30 cellular contexts compared by ENCODE assay signal in genomic region chr18:52869349-52869923, GRCh38.
"Had no signal": no experiment of that assay in that cellular context is flagged by ENCODE, and none has a peak within 500 bp of the region (broad histone marks: within the 10 kb centered on the region; RNA-seq: fewer than 3 reads in every experiment).

No MANE protein-coding gene starts in this region.

- H3K4me1 Mint-ChIP-seq: activated naive CD8-positive, alpha-beta T cell treated with anti-CD3 and anti-CD28 coated beads for 36 hours; activated T-helper 17 cell treated with anti-CD3 and anti-CD28 coated beads, Interleukin-2, amount 50 U/mL, for 72 hours had no signal

- H3K4me1 ChIP-seq: ascending aorta, breast epithelium had no signal

- H3K9me3 ChIP-seq: ascending aorta had no signal

- H3K9me3 Mint-ChIP-seq: activated naive CD8-positive, alpha-beta T cell treated with anti-CD3 and anti-CD28 coated beads for 36 hours had no signal

- H3K4me2 ChIP-seq: PC-9 had no signal

- H3K27me3 ChIP-seq: ascending aorta, breast epithelium had no signal

- H3K4me3 ChIP-seq: ascending aorta, breast epithelium, PC-9 had no signal

- H3K27ac ChIP-seq: ascending aorta, breast epithelium, PC-9, RWPE1, WERI-Rb-1 had no signal

- H3K27ac Mint-ChIP-seq: activated CD8-positive, alpha-beta T cell treated with anti-CD3 and anti-CD28 coated beads for 36 hours; activated naive CD8-positive, alpha-beta T cell treated with anti-CD3 and anti-CD28 coated beads for 36 hours; activated T-cell treated with anti-CD3 and anti-CD28 coated beads, Interleukin-2, amount 50 U/mL, for 72 hours; activated T-helper 17 cell treated with anti-CD3 and anti-CD28 coated beads, Interleukin-2, amount 50 U/mL, for 72 hours had no signal

- DNase-seq: activated CD4-positive, alpha-beta T cell treated with anti-CD3 and anti-CD28 coated beads for 1 hour; activated CD4-positive, alpha-beta T cell treated with anti-CD3 and anti-CD28 coated beads for 48 hours; activated CD4-positive, alpha-beta T cell treated with anti-CD3 and anti-CD28 coated beads, Interleukin-2, amount 50 U/mL, for 4 hours; activated CD4-positive, CD25-positive, alpha-beta regulatory T cell; activated CD8-positive, alpha-beta T cell treated with anti-CD3 and anti-CD28 coated beads for 36 hours; activated effector memory CD4-positive, alpha-beta T cell treated with anti-CD3 and anti-CD28 coated beads, Interleukin-2, amount 50 U/mL, for 16 hours; activated naive CD4-positive, alpha-beta T cell; activated naive CD4-positive, alpha-beta T cell treated with anti-CD3 and anti-CD28 coated beads, Interleukin-2, amount 50 U/mL, for 16 hours; activated naive CD8-positive, alpha-beta T cell treated with anti-CD3 and anti-CD28 coated beads for 36 hours; activated T-cell treated with anti-CD3 and anti-CD28 coated beads, Interleukin-2, amount 50 U/mL, for 1 hour; activated T-cell treated with anti-CD3 and anti-CD28 coated beads, Interleukin-2, amount 50 U/mL, for 72 hours; amniotic stem cell; Karpas-422; KBM-7; NCI-H1105; NCI-H1417 treated with DMSO at 0.1 percent for 48 hours; NCI-H1930; NCI-H2081 treated with DMSO at 0.1 percent for 48 hours; NCI-H226; NCI-H526; NK-92 treated with Interleukin-12 subunit alpha and Interleukin-12 subunit beta, amount 100 ng/mL, for 24 hours; PC-9; SIG-M5; T1000 had no signal

- ATAC-seq: activated CD8-positive, alpha-beta T cell treated with anti-CD3 and anti-CD28 coated beads for 36 hours; activated T-cell treated with anti-CD3 and anti-CD28 coated beads, Interleukin-2, amount 50 U/mL, for 72 hours; activated T-helper 17 cell treated with anti-CD3 and anti-CD28 coated beads, Interleukin-2, amount 50 U/mL, for 72 hours; Right ventricle myocardium inferior had no signal

- H3K27me3 Mint-ChIP-seq: activated CD8-positive, alpha-beta T cell treated with anti-CD3 and anti-CD28 coated beads for 36 hours; activated naive CD8-positive, alpha-beta T cell treated with anti-CD3 and anti-CD28 coated beads for 36 hours; activated T-helper 17 cell treated with anti-CD3 and anti-CD28 coated beads, Interleukin-2, amount 50 U/mL, for 72 hours had no signal

- H3K36me3 ChIP-seq: ascending aorta, breast epithelium, WERI-Rb-1 had no signal

- H3K4me3 Mint-ChIP-seq: activated CD8-positive, alpha-beta T cell treated with anti-CD3 and anti-CD28 coated beads for 36 hours; activated naive CD8-positive, alpha-beta T cell treated with anti-CD3 and anti-CD28 coated beads for 36 hours; activated T-cell treated with anti-CD3 and anti-CD28 coated beads, Interleukin-2, amount 50 U/mL, for 72 hours; activated T-helper 17 cell treated with anti-CD3 and anti-CD28 coated beads, Interleukin-2, amount 50 U/mL, for 72 hours had no signal

- H3K36me3 Mint-ChIP-seq: activated naive CD8-positive, alpha-beta T cell treated with anti-CD3 and anti-CD28 coated beads for 36 hours had no signal
